ENCODE assay signal across 7 cellular contexts in the genomic region with DNA sequence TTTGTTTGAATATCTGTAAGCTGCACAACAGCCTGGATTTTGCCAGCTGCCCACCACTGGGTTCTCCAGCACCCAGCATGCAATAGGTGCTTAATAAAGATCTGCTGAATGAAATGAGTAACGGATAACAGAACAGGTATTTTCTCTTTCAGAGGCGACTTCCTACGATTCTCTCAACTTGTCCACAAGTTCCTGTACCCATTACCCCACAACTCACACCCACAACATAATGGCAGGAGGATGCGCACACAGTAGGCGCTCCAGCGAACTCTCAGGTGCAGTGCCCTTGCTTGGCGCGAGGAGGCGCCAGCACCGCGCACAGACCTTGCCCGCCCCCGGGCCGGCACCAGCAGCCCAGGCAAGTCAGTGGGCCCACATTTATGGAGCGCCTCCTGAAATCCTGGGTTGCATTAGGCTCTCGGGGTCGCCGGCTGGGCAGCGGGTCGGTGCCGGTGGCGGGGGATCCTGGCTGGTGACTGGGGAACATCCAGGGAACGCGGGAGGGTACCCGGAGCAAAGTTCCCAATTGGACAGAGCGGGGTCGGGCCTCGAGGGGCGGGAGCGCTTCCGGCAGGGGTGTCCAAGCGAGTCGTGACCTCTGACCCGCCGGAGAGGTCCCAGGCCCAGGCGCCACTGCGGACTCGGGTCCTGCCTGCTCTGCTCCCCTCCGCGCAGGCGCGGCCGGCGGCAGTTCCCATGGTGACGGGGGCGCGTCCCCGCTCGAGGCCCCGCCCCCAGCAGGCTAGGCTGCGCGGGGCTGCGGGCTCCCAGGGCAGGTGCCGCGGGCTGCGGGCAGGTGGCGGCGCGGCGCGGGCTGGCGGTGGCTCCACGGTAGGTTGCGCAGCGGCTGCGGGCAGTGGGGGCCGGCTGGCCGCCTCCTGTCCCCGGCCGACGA. TPM values are rescaled to one million over a fixed set of nuclear protein-coding genes. Genes with fewer than 3 reads are reported as not detected.
A peak's percentile ranks its signal among the peaks of the same experiment; 100 is the strongest.
DNase-seq lines count a peak whose midpoint lies in the region; ATAC-seq and TF ChIP-seq lines count a peak whose summit lies in the region.

Gene KIAA1671, plus strand, starts transcription at position 775 of the 895 bp plus-strand sequence. CDS start 75,284 bp downstream, outside the sequence.

- TF ChIP-seq CTCF in HL-60 (IDR thresholded peaks at IDR 0.05; ENCODE audit: insufficient read depth, low read length) (peak; percentile 74), mucosa of descending colon (IDR thresholded peaks at IDR 0.05) (peak; percentile 94)

- H3K27ac ChIP-seq in HL-60 (replicated peaks) (no peak within 1 kb of the TSS), epithelial cell of prostate (peak within 1 kb of the TSS; percentile 87)

- peak within 1 kb of the TSS; percentile 71 for H3K4me3 ChIP-seq in HL-60 (replicated peaks; ENCODE audit: insufficient read depth, low read length)
- peak within 1 kb of the TSS; percentile 37 for H3K4me3 ChIP-seq in mucosa of descending colon

- no peak for TF ChIP-seq POLR2A in GM18505 (IDR thresholded peaks at IDR 0.05; ENCODE audit: borderline replicate concordance, extremely low read depth, insufficient read depth, insufficient read length)

- peaks cover 17% of the 10 kb centered on the region for H3K27me3 ChIP-seq in HL-60 (ENCODE audit: insufficient read depth, poor library complexity, severe bottlenecking)

- H3K9me3 ChIP-seq in mucosa of descending colon = no peaks in the 10 kb centered on the region

- H3K36me3 ChIP-seq in mucosa of descending colon (ENCODE audit: low read depth) = no peaks in the 10 kb centered on the region

- ATAC-seq in GM18505 (IDR thresholded peaks at IDR 0.05; ENCODE audit: unreplicated experiment) (peak; percentile 68), mucosa of descending colon (peak; percentile 93)

- DNase-seq in HL-60 (ENCODE audit: low read depth in 1 of 2, low spot score in 1 of 2) = peak; percentile 47 to 63
- DNase-seq in OCI-M2 (lab: John Stamatoyannopoulos, UW; ENCODE audit: unreplicated experiment) = peak; percentile 53
- DNase-seq in activated T-cell treated with anti-CD3 and anti-CD28 coated beads for 48 hours (ENCODE audit: low read depth) = peak; percentile 86
- DNase-seq in epithelial cell of prostate (ENCODE audit: low read depth, low spot score) = no peak
- DNase-seq in mucosa of descending colon = peak; percentile 90 to 96 (median 90)
- DNase-seq in stimulated activated CD8-positive, alpha-beta memory T cell treated with anti-CD3 and anti-CD28 coated beads, Interleukin-2, amount 100 ng/mL, for 48 hours (ENCODE audit: low read depth in 2 of 2) = peak; percentile 79 to 81

- H3K4me1 ChIP-seq in mucosa of descending colon (ENCODE audit: low read depth) = peaks cover 10% of the 10 kb centered on the region

- intact Hi-C loops in mucosa of descending colon (cut with DNase I, micrococcal nuclease) = loop anchor here (5.0 kb wide), 2 partner anchors 95 to 100 kb away; no protein-coding TSS in a partner anchor

RNA-seq across cellular contexts. Expression of gene KIAA1671, which starts in this region (rescaled TPM):
- total RNA-seq in mucosa of descending colon = 100 to 1,000 TPM in 1 of 3 donors, 10 to 100 TPM in 2; 71.3 to 131 (median 88.9) TPM
